Comparison of ENCODE assay signal across 1 cellular context in genomic region chr2:98009887-98010760, GRCh38.
A peak's percentile ranks its signal among the peaks of the same experiment; 100 is the strongest.
TF ChIP-seq lines count a peak whose summit lies in the region.

No MANE protein-coding gene starts in this region.

TF ChIP-seq in GM12878, 131 proteins besides CTCF, POLR2A, EP300 and RAD21:
- TF ChIP-seq IKZF2 (IDR thresholded peaks at IDR 0.05): peak in 1 of 2 experiments; percentile 35; a peak in 1 of 4 replicates
- TF ChIP-seq MEF2A (IDR thresholded peaks at IDR 0.05; ENCODE audit: insufficient read depth, low read depth, low read length): no peak
- no peak for TF ChIP-seq TCF7 (IDR thresholded peaks at IDR 0.05; ENCODE audit: borderline replicate concordance)
- TF ChIP-seq DPF2 (IDR thresholded peaks at IDR 0.05): no peak
- TF ChIP-seq MEF2B (IDR thresholded peaks at IDR 0.05; ENCODE audit: partially characterized antibody, poor library complexity, severe bottlenecking): peak; percentile 13
- no peak for TF ChIP-seq KAT2A (conservative IDR thresholded peaks at IDR 0.05; ENCODE audit: control insufficient read depth, low read depth, low read length)
- no peak for TF ChIP-seq ZNF207 (IDR thresholded peaks at IDR 0.05; ENCODE audit: borderline replicate concordance)
- no peak for TF ChIP-seq BHLHE40 (IDR thresholded peaks at IDR 0.05; ENCODE audit: borderline replicate concordance in 1 of 2, low read depth in 2 of 2, low read length in 1 of 2)
- TF ChIP-seq, protein P1, sequence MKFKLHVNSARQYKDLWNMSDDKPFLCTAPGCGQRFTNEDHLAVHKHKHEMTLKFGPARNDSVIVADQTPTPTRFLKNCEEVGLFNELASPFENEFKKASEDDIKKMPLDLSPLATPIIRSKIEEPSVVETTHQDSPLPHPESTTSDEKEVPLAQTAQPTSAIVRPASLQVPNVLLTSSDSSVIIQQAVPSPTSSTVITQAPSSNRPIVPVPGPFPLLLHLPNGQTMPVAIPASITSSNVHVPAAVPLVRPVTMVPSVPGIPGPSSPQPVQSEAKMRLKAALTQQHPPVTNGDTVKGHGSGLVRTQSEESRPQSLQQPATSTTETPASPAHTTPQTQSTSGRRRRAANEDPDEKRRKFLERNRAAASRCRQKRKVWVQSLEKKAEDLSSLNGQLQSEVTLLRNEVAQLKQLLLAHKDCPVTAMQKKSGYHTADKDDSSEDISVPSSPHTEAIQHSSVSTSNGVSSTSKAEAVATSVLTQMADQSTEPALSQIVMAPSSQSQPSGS (IDR thresholded peaks at IDR 0.05; ENCODE audit: low read length): no peak
- no peak for TF ChIP-seq CBFB (IDR thresholded peaks at IDR 0.05; ENCODE audit: low read depth)
- TF ChIP-seq RCOR1 (conservative IDR thresholded peaks at IDR 0.05; ENCODE audit: low read depth, low read length): no peak
- TF ChIP-seq BCL11A (IDR thresholded peaks at IDR 0.05; ENCODE audit: low read depth, low read length): no peak
- no peak for TF ChIP-seq MTA3 (IDR thresholded peaks at IDR 0.05; ENCODE audit: borderline replicate concordance, low read length)
- no peak for TF ChIP-seq STAT3 (IDR thresholded peaks at IDR 0.05; ENCODE audit: low read depth, low read length)
- TF ChIP-seq MYB (IDR thresholded peaks at IDR 0.05; ENCODE audit: borderline replicate concordance, low read depth, low read length): no peak
- no peak for TF ChIP-seq GABPA (IDR thresholded peaks at IDR 0.05; ENCODE audit: low read depth)
- TF ChIP-seq KDM1A (IDR thresholded peaks at IDR 0.05; ENCODE audit: borderline replicate concordance): no peak
- no peak for TF ChIP-seq CEBPB (IDR thresholded peaks at IDR 0.05; ENCODE audit: borderline replicate concordance in 1 of 2, low read depth in 2 of 2, low read length in 2 of 2)
- TF ChIP-seq NR2F1 (conservative IDR thresholded peaks at IDR 0.05): no peak
- 0 out of 2 replicates have a peak, but pooled peaks have one; percentile 9 for TF ChIP-seq RUNX3 (IDR thresholded peaks at IDR 0.05; ENCODE audit: low read length)
- no peak for TF ChIP-seq NR2C2 (IDR thresholded peaks at IDR 0.05; ENCODE audit: borderline replicate concordance, control insufficient read depth, insufficient read length, low read depth)
- TF ChIP-seq EED (IDR thresholded peaks at IDR 0.05; ENCODE audit: low read depth): peak; percentile 44; the same call in 1 of the 2 replicates
- no peak for TF ChIP-seq TBL1XR1 (IDR thresholded peaks at IDR 0.05; ENCODE audit: low read depth, low read length)
